In genomic region chr17:27460196-27460725, GRCh38 we compare ENCODE assay signal across 1 cellular context.
TF ChIP-seq lines count a peak whose summit lies in the region.

No MANE protein-coding gene starts in this region.

TF ChIP-seq in HepG2, 621 proteins besides CTCF, POLR2A, EP300 and RAD21 (continued from another document):
- TF ChIP-seq ZNF281 (CRISPR knock-in tag; IDR thresholded peaks at IDR 0.05; ENCODE audit: borderline replicate concordance) (peak; percentile 86), SMARCE1 (IDR thresholded peaks at IDR 0.05; ENCODE audit: borderline replicate concordance) (no peak), HNRNPL (IDR thresholded peaks at IDR 0.05; ENCODE audit: low read depth, low read length) (0 out of 2 replicates have a peak, but pooled peaks have one; percentile 52), NFE2L2 (IDR thresholded peaks at IDR 0.05; ENCODE audit: low read length) (no peak), ESRRA (CRISPR knock-in tag; IDR thresholded peaks at IDR 0.05; ENCODE audit: low read depth) (peak; percentile 60; the same call in 1 of the 2 replicates), ZKSCAN5 (CRISPR knock-in tag; IDR thresholded peaks at IDR 0.05) (peak; percentile 99), NCOR1 (IDR thresholded peaks at IDR 0.05; ENCODE audit: borderline replicate concordance, low read length) (no peak), UBTF (CRISPR knock-in tag; IDR thresholded peaks at IDR 0.05) (0 out of 2 replicates have a peak, but pooled peaks have one; percentile 27), U2AF1 (optimal IDR thresholded peaks at IDR 0.05; ENCODE audit: low read depth, low read length) (no peak), JUN (CRISPR knock-in tag; IDR thresholded peaks at IDR 0.05) (no peak), XRCC5 (optimal IDR thresholded peaks at IDR 0.05; ENCODE audit: low read length) (peak; percentile 62)
- TF ChIP-seq, protein P1, sequence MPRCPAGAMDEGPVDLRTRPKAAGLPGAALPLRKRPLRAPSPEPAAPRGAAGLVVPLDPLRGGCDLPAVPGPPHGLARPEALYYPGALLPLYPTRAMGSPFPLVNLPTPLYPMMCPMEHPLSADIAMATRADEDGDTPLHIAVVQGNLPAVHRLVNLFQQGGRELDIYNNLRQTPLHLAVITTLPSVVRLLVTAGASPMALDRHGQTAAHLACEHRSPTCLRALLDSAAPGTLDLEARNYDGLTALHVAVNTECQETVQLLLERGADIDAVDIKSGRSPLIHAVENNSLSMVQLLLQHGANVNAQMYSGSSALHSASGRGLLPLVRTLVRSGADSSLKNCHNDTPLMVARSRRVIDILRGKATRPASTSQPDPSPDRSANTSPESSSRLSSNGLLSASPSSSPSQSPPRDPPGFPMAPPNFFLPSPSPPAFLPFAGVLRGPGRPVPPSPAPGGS (CRISPR knock-in tag; IDR thresholded peaks at IDR 0.05), result no peak
